8 cellular contexts compared by ENCODE assay signal in the genomic region with DNA sequence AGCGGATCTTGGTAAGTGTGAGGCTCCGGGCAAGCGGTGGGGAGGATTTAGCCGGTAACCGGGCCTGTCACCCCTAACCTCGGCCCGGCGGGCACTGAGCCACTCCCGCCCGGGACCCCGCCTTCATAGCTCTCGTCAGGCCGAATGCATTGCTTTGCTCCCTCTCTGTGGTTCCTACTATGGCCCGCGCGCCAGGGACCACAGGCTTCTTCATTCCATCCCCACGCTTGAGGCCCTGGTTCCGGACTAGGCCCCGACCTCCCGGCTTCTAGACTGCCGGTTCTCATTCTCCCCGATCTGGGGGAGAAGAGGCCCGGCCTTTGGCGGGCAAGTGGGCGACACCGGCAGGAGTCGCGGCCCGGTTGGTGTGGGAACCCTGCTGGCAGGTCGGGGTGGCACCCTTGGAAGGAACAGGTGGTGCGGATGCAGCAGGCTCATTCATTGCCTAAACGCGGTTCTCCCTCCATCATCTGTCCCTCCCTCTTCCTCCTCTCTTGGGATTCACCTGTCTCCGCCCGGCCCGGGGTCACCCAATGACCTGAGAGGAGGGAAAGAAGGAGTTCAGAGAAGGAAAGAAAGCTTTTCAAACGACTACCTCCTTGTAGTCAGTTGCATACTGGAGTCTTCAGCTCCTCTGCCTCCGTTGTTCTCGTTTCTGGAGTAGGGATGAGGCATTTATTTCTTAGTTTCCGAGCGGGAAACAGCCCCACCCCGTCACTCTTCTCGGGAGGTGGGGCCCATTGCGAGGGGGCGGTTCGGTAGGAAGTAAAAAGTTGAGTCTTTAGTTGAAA. TPM values are rescaled to one million over a fixed set of nuclear protein-coding genes. Genes with fewer than 3 reads are reported as not detected.
DNase-seq lines count a peak whose midpoint lies in the region; ATAC-seq and TF ChIP-seq lines count a peak whose summit lies in the region.

A gene (minus strand): TSS at position 657 of the 791 bp plus-strand sequence. CDS start 6,679 bp downstream, outside the sequence.

- peaks cover 34% of the 10 kb centered on the region for H3K4me1 Mint-ChIP-seq in osteocyte (ENCODE audit: unreplicated experiment)

- peaks cover 7% of the 10 kb centered on the region for H3K36me3 Mint-ChIP-seq in osteocyte (ENCODE audit: unreplicated experiment)

- peaks cover 3% of the 10 kb centered on the region for H3K9me3 Mint-ChIP-seq in osteocyte (ENCODE audit: unreplicated experiment)

- DNase-seq in DMS 273 treated with DMSO at 0.1 percent for 48 hours (lab: John Stamatoyannopoulos, UW) (peak; percentile 41), SJCRH30 (peak; percentile 63 to 69), globus pallidus (ENCODE audit: low spot score) (peak; percentile 32), osteocyte (ENCODE audit: extremely low spot score, unreplicated experiment) (peak; percentile 85), ureter (ENCODE audit: low spot score) (peak; percentile 53)
- DNase-seq in activated naive CD4-positive, alpha-beta T cell (lab: John Stamatoyannopoulos, UW), result peak; percentile 27 to 50 (median 38)

- peak within 1 kb of the TSS; percentile 99 for H3K27ac Mint-ChIP-seq in osteocyte (ENCODE audit: unreplicated experiment)

- TF ChIP-seq CTCF in osteocyte (IDR thresholded peaks at IDR 0.05), result no peak

- H3K4me1 ChIP-seq in HUES6 (ENCODE audit: control insufficient read depth, insufficient read depth, low read length) (peaks cover 8% of the 10 kb centered on the region), SJCRH30 (peaks cover 6% of the 10 kb centered on the region)

- peak within 1 kb of the TSS; percentile 100 for H3K4me3 Mint-ChIP-seq in osteocyte (ENCODE audit: unreplicated experiment)

- H3K36me3 ChIP-seq in HUES6 (ENCODE audit: control insufficient read depth, insufficient read depth, low read length), result peaks cover 32% of the 10 kb centered on the region
- peaks cover 31% of the 10 kb centered on the region for H3K36me3 ChIP-seq in SJCRH30

- H3K27me3 ChIP-seq in HUES6 (ENCODE audit: control insufficient read depth, insufficient read depth, low read length), result no peaks in the 10 kb centered on the region
- no peaks in the 10 kb centered on the region for H3K27me3 ChIP-seq in SJCRH30

- H3K9me3 ChIP-seq in HUES6 (ENCODE audit: control insufficient read depth, insufficient read depth, low read depth, low read length) (peaks cover 4% of the 10 kb centered on the region; the same call in 1 of the 2 replicates), SJCRH30 (replicated peaks) (0 out of 2 replicates have a peak, but pooled peaks cover 3% of the 10 kb centered on the region)

- ATAC-seq in GM21390 (IDR thresholded peaks at IDR 0.05; ENCODE audit: unreplicated experiment), result peak; percentile 37

- H3K4me3 ChIP-seq in HUES6 (ENCODE audit: low read depth, low read length) (peak within 1 kb of the TSS; percentile 88), SJCRH30 (peak within 1 kb of the TSS; percentile 90)

- peak within 1 kb of the TSS; percentile 95 for H3K9ac ChIP-seq in HUES6 (ENCODE audit: low read length)

- H3K27ac ChIP-seq in HUES6 (ENCODE audit: low read depth, low read length), result peak within 1 kb of the TSS; percentile 70
- H3K27ac ChIP-seq in SJCRH30, result peak within 1 kb of the TSS; percentile 92

- no peaks in the 10 kb centered on the region for H3K27me3 Mint-ChIP-seq in osteocyte (ENCODE audit: unreplicated experiment)

RNA-seq across cellular contexts. Expression of the gene that starts here (rescaled TPM):
- 40.0 and 44.1 TPM in 2 replicates for total RNA-seq in SJCRH30 (2014; rRNA removed; shearing (Covaris generic))
- total RNA-seq in osteocyte (40.9 and 43.7 TPM in 2 replicates), ureter (59.8 TPM)

Comparison
In these comparisons a context has a peak if more than half of its experiments do, and no peak if none do; other contexts are left out.
1. Peak in every context shown above with its lines: DNase-seq, ATAC-seq, H3K4me3 ChIP-seq and H3K27ac ChIP-seq.
2. DNase-seq: peak in every context shown above with its lines; median percentile 85 in osteocyte; 66 in SJCRH30; 53 in ureter; 41 in DMS 273 treated with DMSO at 0.1 percent for 48 hours; 38 in activated naive CD4-positive, alpha-beta T cell; 32 in globus pallidus.